ENCODE assay signal across 8 cellular contexts in the genomic region with DNA sequence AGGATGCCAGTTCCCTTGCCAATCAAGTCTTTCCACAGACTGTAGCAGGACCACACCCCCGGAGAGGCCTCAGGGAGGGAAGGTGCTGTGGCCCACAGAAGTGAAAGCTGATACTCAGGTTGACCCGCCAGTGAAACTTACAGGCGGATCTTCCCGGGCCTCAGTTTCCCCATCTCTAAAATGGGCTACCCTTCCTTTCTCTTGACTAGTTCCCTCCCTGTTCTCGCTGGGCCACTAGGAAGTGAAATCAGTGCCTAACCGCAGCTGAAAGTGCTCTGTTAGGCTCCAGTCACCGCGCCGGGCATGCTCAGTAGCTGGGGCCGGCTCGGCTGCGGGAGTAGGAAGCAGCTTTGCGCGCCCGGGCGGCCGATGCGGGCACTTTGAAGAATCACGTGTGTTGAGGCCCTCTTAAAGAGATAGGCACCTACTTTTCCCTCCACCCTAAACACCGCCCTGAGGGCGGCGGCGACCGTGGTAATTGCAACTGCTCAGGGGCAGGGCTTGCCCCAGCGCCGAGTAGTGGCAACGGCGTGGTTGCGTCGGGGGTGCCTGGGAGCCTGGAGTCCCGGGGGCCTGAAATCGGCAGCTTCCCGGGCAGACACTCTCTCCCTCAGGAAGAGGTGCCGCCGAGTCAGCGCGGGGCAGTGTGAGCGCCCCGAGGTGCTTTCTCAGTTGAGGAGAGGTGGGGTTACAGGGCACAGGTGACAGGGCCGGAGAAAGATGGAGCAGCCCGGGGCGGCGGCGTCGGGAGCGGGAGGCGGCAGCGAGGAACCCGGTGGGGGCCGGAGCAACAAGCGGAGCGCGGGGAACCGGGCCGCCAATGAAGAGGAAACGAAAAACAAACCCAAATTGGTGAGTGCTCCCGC. TPM values are rescaled to one million over a fixed set of nuclear protein-coding genes. Genes with fewer than 3 reads are reported as not detected.
DNase-seq lines count a peak whose midpoint lies in the region; ATAC-seq and TF ChIP-seq lines count a peak whose summit lies in the region.

A gene (plus strand): TSS at position 504 of the 866 bp plus-strand sequence.

- intact Hi-C loops in lower lobe of right lung (cut with DNase I) = no loop called here

- H3K4me3 ChIP-seq in lower lobe of right lung = peak within 1 kb of the TSS; percentile 74

- peak; percentile 18 for TF ChIP-seq CTCF in lower lobe of right lung (IDR thresholded peaks at IDR 0.05)

- no peaks in the 10 kb centered on the region for H3K9me3 ChIP-seq in lower lobe of right lung

- peak; percentile 68 for DNase-seq in NCI-H226
- DNase-seq in activated CD4-positive, alpha-beta T cell treated with anti-CD3 and anti-CD28 coated beads, Interleukin-2, amount 50 U/mL, for 24 hours (ENCODE audit: low read depth in 1 of 2, low spot score in 1 of 2) = peak; percentile 21 to 64
- peak; percentile 88 for DNase-seq in ecto neural progenitor cell (ENCODE audit: low spot score)
- peak; percentile 89 for DNase-seq in lower lobe of right lung
- peak; percentile 49 to 55 for DNase-seq in stimulated activated CD4-positive, alpha-beta T cell treated with anti-CD3 and anti-CD28 coated beads, Interleukin-4, amount 100 ng/mL, for 48 hours (ENCODE audit: low read depth in 2 of 2)
- no peak for DNase-seq in NCI-H128 (lab: John Stamatoyannopoulos, UW; ENCODE audit: unreplicated experiment)

- H3K27ac ChIP-seq in lower lobe of right lung = peak within 1 kb of the TSS; percentile 82

- ATAC-seq in GM18511 (IDR thresholded peaks at IDR 0.05; ENCODE audit: unreplicated experiment) (peak; percentile 79), HG02852 (IDR thresholded peaks at IDR 0.05; ENCODE audit: unreplicated experiment) (peak; percentile 84), lower lobe of right lung (peak; percentile 94 to 96)

- H3K36me3 ChIP-seq in lower lobe of right lung = no peaks in the 10 kb centered on the region

- H3K4me1 ChIP-seq in lower lobe of right lung = no peaks in the 10 kb centered on the region

- no peaks in the 10 kb centered on the region for H3K27me3 ChIP-seq in lower lobe of right lung (ENCODE audit: low read depth)

RNA-seq across cellular contexts. Expression of the gene that starts here (rescaled TPM):
- 34.2 TPM for total RNA-seq in lower lobe of right lung
